1 cellular context compared by ENCODE assay signal in genomic region chr13:46386996-46387851, GRCh38.
A peak's percentile ranks its signal among the peaks of the same experiment; 100 is the strongest.
TF ChIP-seq lines count a peak whose summit lies in the region.

Gene RUBCNL, minus strand, starts transcription at chr13:46387252. Its CDS starts 14,777 bp downstream, at chr13:46372475.

TF ChIP-seq in GM12878, 131 proteins besides CTCF, POLR2A, EP300 and RAD21 (continued from another document and continues in another):
- no peak for TF ChIP-seq CUX1 (IDR thresholded peaks at IDR 0.05; ENCODE audit: insufficient replicate concordance, low read depth, low read length)
- no peak for TF ChIP-seq CBX5 (IDR thresholded peaks at IDR 0.05; ENCODE audit: low read depth)
- TF ChIP-seq EED (IDR thresholded peaks at IDR 0.05; ENCODE audit: low read depth) = peak; percentile 13; the same call in 1 of the 2 replicates
- TF ChIP-seq POLR2AphosphoS2 (IDR thresholded peaks at IDR 0.05; ENCODE audit: low read depth, low read length) = no peak
- no peak for TF ChIP-seq SUZ12 (IDR thresholded peaks at IDR 0.05; ENCODE audit: unreplicated experiment)
- TF ChIP-seq SPI1 (IDR thresholded peaks at IDR 0.05; ENCODE audit: borderline replicate concordance, insufficient read depth, low read depth, low read length) = no peak
- TF ChIP-seq BHLHE40 (IDR thresholded peaks at IDR 0.05; ENCODE audit: borderline replicate concordance in 1 of 2, low read depth in 2 of 2, low read length in 1 of 2) = peak; percentile 64 to 66; a peak in 2 of 4 replicates
- TF ChIP-seq TCF7 (IDR thresholded peaks at IDR 0.05; ENCODE audit: borderline replicate concordance) = no peak
- TF ChIP-seq IRF5 (IDR thresholded peaks at IDR 0.05; ENCODE audit: borderline replicate concordance) = no peak
- TF ChIP-seq NKRF (conservative IDR thresholded peaks at IDR 0.05) = peak; percentile 65
- no peak for TF ChIP-seq FOS (IDR thresholded peaks at IDR 0.05; ENCODE audit: borderline replicate concordance, extremely low read depth, insufficient read length)
- no peak for TF ChIP-seq ZZZ3 (IDR thresholded peaks at IDR 0.05; ENCODE audit: control insufficient read depth, insufficient read length, low read depth)
- no peak for TF ChIP-seq ZSCAN29 (IDR thresholded peaks at IDR 0.05)
- TF ChIP-seq RB1 (IDR thresholded peaks at IDR 0.05; ENCODE audit: borderline replicate concordance) = no peak; the same call in 1 of the 2 replicates
- no peak for TF ChIP-seq TCF12 (IDR thresholded peaks at IDR 0.05; ENCODE audit: low read depth, low read length)
- TF ChIP-seq ZNF384 (IDR thresholded peaks at IDR 0.05; ENCODE audit: borderline replicate concordance, low read depth, low read length) = no peak
- TF ChIP-seq POLR2AphosphoS5 (IDR thresholded peaks at IDR 0.05; ENCODE audit: low read length) = peak; percentile 58; the same call in 1 of the 2 replicates
- no peak for TF ChIP-seq CHD4 (IDR thresholded peaks at IDR 0.05)
- TF ChIP-seq TAF1 (IDR thresholded peaks at IDR 0.05; ENCODE audit: borderline replicate concordance, low read depth, low read length) = peak; percentile 30; the same call in 1 of the 2 replicates
- peak; percentile 48; the same call in 1 of the 2 replicates for TF ChIP-seq NR2C1 (IDR thresholded peaks at IDR 0.05)
- no peak for TF ChIP-seq GABPA (IDR thresholded peaks at IDR 0.05; ENCODE audit: low read depth)
- TF ChIP-seq MXI1 (IDR thresholded peaks at IDR 0.05; ENCODE audit: low read depth, low read length) = no peak
- TF ChIP-seq HDGF (IDR thresholded peaks at IDR 0.05) = no peak
- TF ChIP-seq JUNB (IDR thresholded peaks at IDR 0.05) = no peak
- TF ChIP-seq BMI1 (IDR thresholded peaks at IDR 0.05; ENCODE audit: borderline replicate concordance) = no peak
- no peak for TF ChIP-seq ZNF274 (IDR thresholded peaks at IDR 0.05; ENCODE audit: insufficient read depth, insufficient read length)
- peak; percentile 48 to 72; a peak in 1 of 4 replicates for TF ChIP-seq IKZF2 (IDR thresholded peaks at IDR 0.05)
- no peak for TF ChIP-seq SREBF2 (IDR thresholded peaks at IDR 0.05; ENCODE audit: low read length)
- TF ChIP-seq MYC (IDR thresholded peaks at IDR 0.05; ENCODE audit: insufficient read depth, insufficient read length, insufficient replicate concordance, low read length, severe bottlenecking) = no peak
- no peak for TF ChIP-seq NR2C2 (IDR thresholded peaks at IDR 0.05; ENCODE audit: borderline replicate concordance, control insufficient read depth, insufficient read length, low read depth)
- peak; percentile 38; the same call in 1 of the 2 replicates for TF ChIP-seq DPF2 (IDR thresholded peaks at IDR 0.05)
- TF ChIP-seq GATAD2B (conservative IDR thresholded peaks at IDR 0.05; ENCODE audit: low read depth) = peak; percentile 74
- peak; percentile 37; the same call in 1 of the 2 replicates for TF ChIP-seq JUND (IDR thresholded peaks at IDR 0.05; ENCODE audit: low read depth, low read length)
- peak; percentile 23; the same call in 1 of the 3 replicates for TF ChIP-seq POU2F2 (IDR thresholded peaks at IDR 0.05; ENCODE audit: borderline replicate concordance, low read depth, low read length)
- no peak; the same call in 1 of the 2 replicates for TF ChIP-seq ATF2 (IDR thresholded peaks at IDR 0.05; ENCODE audit: low read length)
- TF ChIP-seq ZBTB40 (IDR thresholded peaks at IDR 0.05; ENCODE audit: borderline replicate concordance) = no peak
- no peak for TF ChIP-seq NRF1 (conservative IDR thresholded peaks at IDR 0.05; ENCODE audit: low read depth, low read length)
- no peak for TF ChIP-seq ELK1 (IDR thresholded peaks at IDR 0.05; ENCODE audit: low read depth, low read length)
- TF ChIP-seq CREB1 (IDR thresholded peaks at IDR 0.05; ENCODE audit: low read depth) = peak; percentile 45; the same call in 1 of the 2 replicates
- TF ChIP-seq CEBPB (IDR thresholded peaks at IDR 0.05; ENCODE audit: borderline replicate concordance in 1 of 2, low read depth in 2 of 2, low read length in 2 of 2) = no peak
- peak; percentile 97 for TF ChIP-seq HDAC6 (IDR thresholded peaks at IDR 0.05; ENCODE audit: unreplicated experiment)
- no peak for TF ChIP-seq ZNF24 (IDR thresholded peaks at IDR 0.05)
- no peak for TF ChIP-seq IRF4 (IDR thresholded peaks at IDR 0.05; ENCODE audit: low read depth, low read length)
- TF ChIP-seq EGR1 (IDR thresholded peaks at IDR 0.05; ENCODE audit: borderline replicate concordance in 1 of 2, low read depth in 2 of 2, low read length in 2 of 2) = peak in 1 of 2 experiments; percentile 60; a peak in 2 of 3 replicates
- no peak for TF ChIP-seq RCOR1 (conservative IDR thresholded peaks at IDR 0.05; ENCODE audit: low read depth, low read length)
- peak; percentile 29; the same call in 1 of the 2 replicates for TF ChIP-seq PML (IDR thresholded peaks at IDR 0.05; ENCODE audit: low read length)
- no peak for TF ChIP-seq HDAC2 (IDR thresholded peaks at IDR 0.05)
- no peak for TF ChIP-seq RELA (IDR thresholded peaks at IDR 0.05; ENCODE audit: borderline replicate concordance, partially characterized antibody)
- no peak for TF ChIP-seq ATF3 (IDR thresholded peaks at IDR 0.05; ENCODE audit: borderline replicate concordance, extremely low read depth, low read depth, low read length)
- TF ChIP-seq SMAD5 (IDR thresholded peaks at IDR 0.05; ENCODE audit: low read depth) = no peak
- peak; percentile 29; the same call in 1 of the 2 replicates for TF ChIP-seq CREM (IDR thresholded peaks at IDR 0.05; ENCODE audit: low read depth)
